20 cellular contexts compared by ENCODE assay signal in the genomic region with DNA sequence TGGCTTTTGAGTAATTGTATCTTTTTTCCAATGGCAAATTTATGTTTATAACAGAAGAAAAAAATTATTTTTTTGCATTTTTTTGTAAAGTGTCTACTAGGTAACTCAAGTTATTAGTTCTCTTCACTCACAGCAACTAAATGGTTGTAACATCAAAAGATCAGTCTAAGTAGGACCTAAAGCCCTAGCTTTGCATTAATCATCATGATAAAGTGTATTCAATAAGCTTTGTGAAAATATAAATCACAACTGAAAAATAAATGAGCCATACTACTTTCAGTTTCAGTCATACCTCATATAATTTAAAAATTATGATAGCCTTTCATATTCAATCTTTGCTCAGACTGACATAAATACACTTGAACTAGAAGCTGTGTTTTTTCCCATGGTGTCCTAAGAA.
"Had no signal": no experiment of that assay in that cellular context is flagged by ENCODE, and none has a peak within 500 bp of the region (broad histone marks: within the 10 kb centered on the region; RNA-seq: fewer than 3 reads in every experiment).

No MANE protein-coding gene starts in this region.

- H3K36me3 ChIP-seq: brain microvascular endothelial cell, cardiac muscle cell had no signal

- H3K4me3 ChIP-seq: cardiac muscle cell, PC-9 had no signal

- H3K27me3 ChIP-seq: brain microvascular endothelial cell, cardiac muscle cell had no signal

- H3K4me2 ChIP-seq: PC-9 had no signal

- H2AFZ ChIP-seq: PC-9 had no signal

- ATAC-seq: T-helper 17 cell had no signal

- H3K27me3 Mint-ChIP-seq: activated B cell treated with CpG ODN at 0.5 μM for 24 hours, T-helper 17 cell had no signal

- H3K9me3 Mint-ChIP-seq: activated B cell treated with CpG ODN at 0.5 μM for 24 hours; activated T-helper 2 cell treated with anti-CD3 and anti-CD28 coated beads, Interferon-gamma antibody, Interleukin-2, Interleukin-4, amounts not matched to agents 10 μg/mL and 5 μg/mL and 100 μg/mL, durations not matched to agents 14 hours and 24 hours and 36 hours had no signal

- DNase-seq: activated B cell treated with CpG ODN at 0.5 μM for 24 hours; activated CD4-positive, alpha-beta T cell treated with anti-CD3 and anti-CD28 coated beads for 4 hours; activated CD4-positive, alpha-beta T cell treated with anti-CD3 and anti-CD28 coated beads, Interleukin-2, amount 50 U/mL, for 4 hours; activated CD8-positive, alpha-beta memory T cell treated with anti-CD3 and anti-CD28 coated beads for 24 hours; activated gamma-delta T cell treated with Interleukin-2 at 50 U/mL for 16 hours; activated naive CD4-positive, alpha-beta T cell treated with anti-CD3 and anti-CD28 coated beads, Interleukin-2, amount 50 U/mL, for 16 hours; brain microvascular endothelial cell; Karpas-422; NCI-H1048; NCI-H146; NCI-H187 treated with DMSO at 0.1 percent for 48 hours; NCI-H2081 treated with DMSO at 0.1 percent for 48 hours; NCI-H446; NCI-H524; PC-9; SIG-M5; T-helper 17 cell; T1000 had no signal

- H3K27ac Mint-ChIP-seq: activated B cell treated with CpG ODN at 0.5 μM for 24 hours, T-helper 17 cell had no signal

- H3K4me3 Mint-ChIP-seq: activated B cell treated with CpG ODN at 0.5 μM for 24 hours, T-helper 17 cell had no signal

- H3K27ac ChIP-seq: brain microvascular endothelial cell, cardiac muscle cell, PC-9 had no signal
